In genomic region chr2:49490710-49491109, GRCh38 we compare ENCODE assay signal across 9 cellular contexts.
DNase-seq lines count a peak whose midpoint lies in the region; ATAC-seq and TF ChIP-seq lines count a peak whose summit lies in the region.
"Had no signal": no experiment of that assay in that cellular context is flagged by ENCODE, and none has a peak within 500 bp of the region (broad histone marks: within the 10 kb centered on the region; RNA-seq: fewer than 3 reads in every experiment).

No MANE protein-coding gene starts in this region.

- no peak overlapping the region for H3K27ac Mint-ChIP-seq in endodermal cell
- no peak overlapping the region for H3K27ac Mint-ChIP-seq in stimulated activated effector memory CD8-positive, alpha-beta T cell treated with anti-CD3 and anti-CD28 coated beads, Interleukin-12 subunit alpha, Interleukin-12 subunit beta, amount 100 ng/mL, for 72 hours

- no peaks in the 10 kb centered on the region for H3K9me3 Mint-ChIP-seq in endodermal cell
- H3K9me3 Mint-ChIP-seq in stimulated activated effector memory CD8-positive, alpha-beta T cell treated with anti-CD3 and anti-CD28 coated beads, Interleukin-12 subunit alpha, Interleukin-12 subunit beta, amount 100 ng/mL, for 72 hours, result peaks cover 6% of the 10 kb centered on the region

- H3K27me3 Mint-ChIP-seq in endodermal cell (ENCODE audit: insufficient read depth), result no peaks in the 10 kb centered on the region
- H3K27me3 Mint-ChIP-seq: CD4-positive, CD25-positive, alpha-beta regulatory T cell had no signal

- H3K27me3 ChIP-seq in endodermal cell (ENCODE audit: control insufficient read depth, insufficient read depth, low read length, poor library complexity, severe bottlenecking), result no peaks in the 10 kb centered on the region

- DNase-seq in NCI-H446 (lab: John Stamatoyannopoulos, UW) (peak; percentile 7 to 48), NCI-H446 treated with DMSO at 0.1 percent for 48 hours (lab: John Stamatoyannopoulos, UW) (no peak), GM20000 (ENCODE audit: low spot score) (peak; percentile 36), NCI-H2081 (lab: John Stamatoyannopoulos, UW) (peak; percentile 60 to 73), endodermal cell (peak; percentile 94)
- no peak for DNase-seq in stimulated activated effector memory CD8-positive, alpha-beta T cell treated with anti-CD3 and anti-CD28 coated beads, Interleukin-12 subunit alpha, Interleukin-12 subunit beta, amount 100 ng/mL, for 72 hours (ENCODE audit: low spot score in 2 of 2)

- H3K4me3 Mint-ChIP-seq in endodermal cell, result no peak overlapping the region
- H3K4me3 Mint-ChIP-seq in stimulated activated effector memory CD8-positive, alpha-beta T cell treated with anti-CD3 and anti-CD28 coated beads, Interleukin-12 subunit alpha, Interleukin-12 subunit beta, amount 100 ng/mL, for 72 hours, result no peak overlapping the region
- H3K4me3 Mint-ChIP-seq: CD4-positive, CD25-positive, alpha-beta regulatory T cell had no signal

- no peak overlapping the region for H3K27ac ChIP-seq in endodermal cell (ENCODE audit: low read depth, low read length)

- peaks cover 13% of the 10 kb centered on the region for H3K9me3 ChIP-seq in endodermal cell (ENCODE audit: control insufficient read depth, low read length)

- TF ChIP-seq CTCF in GM20000 (IDR thresholded peaks at IDR 0.05; ENCODE audit: extremely low read depth, missing control alignments) (peak; percentile 12), endodermal cell (conservative IDR thresholded peaks at IDR 0.05) (peak; percentile 92)

- peak; percentile 11 for ATAC-seq in stimulated activated effector memory CD8-positive, alpha-beta T cell treated with anti-CD3 and anti-CD28 coated beads, Interleukin-12 subunit alpha, Interleukin-12 subunit beta, amount 100 ng/mL, for 72 hours
- ATAC-seq in HG02623 (IDR thresholded peaks at IDR 0.05; ENCODE audit: unreplicated experiment) (no peak), HG02798 (IDR thresholded peaks at IDR 0.05; ENCODE audit: poor library complexity, unreplicated experiment) (no peak)

- H3K9ac ChIP-seq in endodermal cell (ENCODE audit: extremely low read depth, low read length, poor library complexity, severe bottlenecking), result no peak overlapping the region

- H3K36me3 Mint-ChIP-seq in endodermal cell (ENCODE audit: low read depth), result no peaks in the 10 kb centered on the region
- no peaks in the 10 kb centered on the region for H3K36me3 Mint-ChIP-seq in stimulated activated effector memory CD8-positive, alpha-beta T cell treated with anti-CD3 and anti-CD28 coated beads, Interleukin-12 subunit alpha, Interleukin-12 subunit beta, amount 100 ng/mL, for 72 hours
- H3K36me3 Mint-ChIP-seq: CD4-positive, CD25-positive, alpha-beta regulatory T cell had no signal

- no peak overlapping the region for H3K4me3 ChIP-seq in endodermal cell (ENCODE audit: low read length)

- peaks cover 2% of the 10 kb centered on the region for H3K4me1 Mint-ChIP-seq in endodermal cell
- no peaks in the 10 kb centered on the region for H3K4me1 Mint-ChIP-seq in stimulated activated effector memory CD8-positive, alpha-beta T cell treated with anti-CD3 and anti-CD28 coated beads, Interleukin-12 subunit alpha, Interleukin-12 subunit beta, amount 100 ng/mL, for 72 hours

- H3K4me1 ChIP-seq in endodermal cell (ENCODE audit: control insufficient read depth, insufficient read depth, low read length), result no peaks in the 10 kb centered on the region

- H3K36me3 ChIP-seq in endodermal cell (ENCODE audit: control insufficient read depth, insufficient read depth, low read length), result no peaks in the 10 kb centered on the region

- 70% methylated on average over 5 of the region's 5 CpGs; no CpG with 5 or more reads in 1 of the 2 experiments for WGBS in endodermal cell (ENCODE audit: insufficient coverage in 1 of 2, insufficient read length in 1 of 2), 2 experiments

Comparison
In these comparisons a context has a peak if more than half of its experiments do, and no peak if none do; other contexts are left out.
1. DNase-seq: peak in NCI-H446 (2 of 2), GM20000 (single experiment), NCI-H2081 (2 of 2) and endodermal cell (single experiment); none in NCI-H446 treated with DMSO at 0.1 percent for 48 hours (single experiment) and stimulated activated effector memory CD8-positive, alpha-beta T cell treated with anti-CD3 and anti-CD28 coated beads, Interleukin-12 subunit alpha, Interleukin-12 subunit beta, amount 100 ng/mL, for 72 hours (0 of 2).